In genomic region chr10:5446390-5446926, GRCh38 we compare ENCODE assay signal across 8 cellular contexts. TPM values are rescaled to one million over a fixed set of nuclear protein-coding genes. Genes with fewer than 3 reads are reported as not detected.
DNase-seq lines count a peak whose midpoint lies in the region; ATAC-seq and TF ChIP-seq lines count a peak whose summit lies in the region.

No MANE protein-coding gene starts in this region.

- peaks cover 15% of the 10 kb centered on the region for H3K36me3 Mint-ChIP-seq in activated T-helper 2 cell treated with anti-CD3 and anti-CD28 coated beads, Interferon-gamma antibody, Interleukin-2, Interleukin-4, amounts not matched to agents 10 μg/mL and 5 μg/mL and 100 μg/mL, durations not matched to agents 14 hours and 24 hours and 36 hours (ENCODE audit: low read depth)
- peaks cover under 1% of the 10 kb centered on the region for H3K36me3 Mint-ChIP-seq in nephron (ENCODE audit: low read depth)
- H3K36me3 Mint-ChIP-seq in stimulated activated naive B cell treated with anti-CD40 and anti-IgM and Interleukin-4, amounts not matched to agents 10 μg/mL and 1 μg/mL and 100 μg/mL, for 72 hours = peaks cover 0 to 3% of the 10 kb centered on the region in 2 donors

- H3K4me3 ChIP-seq in OCI-LY1 (ENCODE audit: low read depth, low read length, poor library complexity, severe bottlenecking) (peak overlapping the region; percentile 58), fibroblast of pulmonary artery (replicated peaks; ENCODE audit: low read depth, low read length) (peak overlapping the region; percentile 65)

- ATAC-seq in HG03108 (IDR thresholded peaks at IDR 0.05; ENCODE audit: unreplicated experiment) (peak; percentile 21), GM18520 (IDR thresholded peaks at IDR 0.05; ENCODE audit: unreplicated experiment) (no peak)
- peak; percentile 79 to 84 for ATAC-seq in stimulated activated naive B cell treated with anti-CD40 and anti-IgM and Interleukin-4, amounts not matched to agents 10 μg/mL and 1 μg/mL and 100 μg/mL, for 72 hours (replicated peaks)

- H3K4me3 Mint-ChIP-seq in activated T-helper 2 cell treated with anti-CD3 and anti-CD28 coated beads, Interferon-gamma antibody, Interleukin-2, Interleukin-4, amounts not matched to agents 10 μg/mL and 5 μg/mL and 100 μg/mL, durations not matched to agents 14 hours and 24 hours and 36 hours (ENCODE audit: low read depth) = peak overlapping the region; percentile 89
- peak overlapping the region; percentile 86 to 97 (median 96) for H3K4me3 Mint-ChIP-seq in nephron
- peak overlapping the region; percentile 93 to 95 for H3K4me3 Mint-ChIP-seq in stimulated activated naive B cell treated with anti-CD40 and anti-IgM and Interleukin-4, amounts not matched to agents 10 μg/mL and 1 μg/mL and 100 μg/mL, for 72 hours

- TF ChIP-seq CTCF in OCI-LY1 (IDR thresholded peaks at IDR 0.05; ENCODE audit: low read length) (no peak), fibroblast of pulmonary artery (IDR thresholded peaks at IDR 0.05; ENCODE audit: low read length, missing control alignments) (no peak), nephron (IDR thresholded peaks at IDR 0.05; ENCODE audit: unreplicated experiment in 3 of 3) (no peak)

- no peaks in the 10 kb centered on the region for H3K27me3 Mint-ChIP-seq in activated T-helper 2 cell treated with anti-CD3 and anti-CD28 coated beads, Interferon-gamma antibody, Interleukin-2, Interleukin-4, amounts not matched to agents 10 μg/mL and 5 μg/mL and 100 μg/mL, durations not matched to agents 14 hours and 24 hours and 36 hours (ENCODE audit: low read depth)
- H3K27me3 Mint-ChIP-seq in nephron (ENCODE audit: low read depth) = no peaks in the 10 kb centered on the region
- no peaks in the 10 kb centered on the region for H3K27me3 Mint-ChIP-seq in stimulated activated naive B cell treated with anti-CD40 and anti-IgM and Interleukin-4, amounts not matched to agents 10 μg/mL and 1 μg/mL and 100 μg/mL, for 72 hours

- no peaks in the 10 kb centered on the region for H3K9me3 Mint-ChIP-seq in activated T-helper 2 cell treated with anti-CD3 and anti-CD28 coated beads, Interferon-gamma antibody, Interleukin-2, Interleukin-4, amounts not matched to agents 10 μg/mL and 5 μg/mL and 100 μg/mL, durations not matched to agents 14 hours and 24 hours and 36 hours
- H3K9me3 Mint-ChIP-seq in nephron = no peaks in the 10 kb centered on the region
- H3K9me3 Mint-ChIP-seq in stimulated activated naive B cell treated with anti-CD40 and anti-IgM and Interleukin-4, amounts not matched to agents 10 μg/mL and 1 μg/mL and 100 μg/mL, for 72 hours = no peaks in the 10 kb centered on the region

- H3K9me2 ChIP-seq in OCI-LY1 (ENCODE audit: low read depth, low read length) = no peaks in the 10 kb centered on the region

- peak overlapping the region; percentile 80 for H3K4me2 ChIP-seq in OCI-LY1 (ENCODE audit: low read length)

- peaks cover 57% of the 10 kb centered on the region for H3K4me1 Mint-ChIP-seq in activated T-helper 2 cell treated with anti-CD3 and anti-CD28 coated beads, Interferon-gamma antibody, Interleukin-2, Interleukin-4, amounts not matched to agents 10 μg/mL and 5 μg/mL and 100 μg/mL, durations not matched to agents 14 hours and 24 hours and 36 hours (ENCODE audit: low read depth)
- peaks cover 39% of the 10 kb centered on the region for H3K4me1 Mint-ChIP-seq in nephron
- H3K4me1 Mint-ChIP-seq in stimulated activated naive B cell treated with anti-CD40 and anti-IgM and Interleukin-4, amounts not matched to agents 10 μg/mL and 1 μg/mL and 100 μg/mL, for 72 hours = peaks cover 21 to 28% of the 10 kb centered on the region in 2 donors

- H3K9ac ChIP-seq in OCI-LY1 (ENCODE audit: low read length) = peak overlapping the region; percentile 59

- H3K36me3 ChIP-seq in OCI-LY1 (ENCODE audit: insufficient read depth, low read length) = peaks cover 5% of the 10 kb centered on the region; the same call in 1 of the 2 replicates

- H3K79me2 ChIP-seq in OCI-LY1 (ENCODE audit: insufficient read depth, low read length) = no peaks in the 10 kb centered on the region

- peak; percentile 84 for DNase-seq in GDM1 (lab: John Stamatoyannopoulos, UW)
- peak; percentile 83 for DNase-seq in activated T-helper 2 cell treated with anti-CD3 and anti-CD28 coated beads, Interferon-gamma antibody, Interleukin-2, Interleukin-4, amounts not matched to agents 10 μg/mL and 5 μg/mL and 100 μg/mL, durations not matched to agents 14 hours and 24 hours and 36 hours (ENCODE audit: low spot score)
- peak; percentile 87 for DNase-seq in fibroblast of pulmonary artery (ENCODE audit: low read depth)
- peak; percentile 81 for DNase-seq in stimulated activated naive B cell treated with anti-CD40 and anti-IgM and Interleukin-4, amounts not matched to agents 10 μg/mL and 1 μg/mL and 100 μg/mL, for 72 hours

- H3K27me3 ChIP-seq in OCI-LY1 (ENCODE audit: insufficient read depth, low read length) = no peaks in the 10 kb centered on the region

- no peaks in the 10 kb centered on the region for H3K9me3 ChIP-seq in OCI-LY1 (ENCODE audit: low read length)

- no peaks in the 10 kb centered on the region for H4K20me1 ChIP-seq in OCI-LY1 (ENCODE audit: insufficient read depth, low read length)

- H2AFZ ChIP-seq in OCI-LY1 (ENCODE audit: low read length) = no peak overlapping the region

- peaks cover 4% of the 10 kb centered on the region; the same call in 1 of the 2 replicates for H3F3A ChIP-seq in OCI-LY1 (ENCODE audit: insufficient read depth, low read length)

- H3K27ac ChIP-seq in OCI-LY1 (ENCODE audit: low read depth, low read length, poor library complexity, severe bottlenecking) = no peak overlapping the region

- H3K4me1 ChIP-seq in OCI-LY1 (ENCODE audit: insufficient read depth, low read length, severe bottlenecking) = peaks cover 21% of the 10 kb centered on the region

- intact Hi-C loops in activated T-helper 2 cell treated with anti-CD3 and anti-CD28 coated beads, Interferon-gamma antibody, Interleukin-2, Interleukin-4, amounts not matched to agents 10 μg/mL and 5 μg/mL and 100 μg/mL, durations not matched to agents 14 hours and 24 hours and 36 hours (cut with micrococcal nuclease) = loop anchor here (2.0 to 10.0 kb wide), 6 partner anchors 154 to 622 kb away; partner anchors contain the start of genes AKR1E2, GDI2 and TASOR2

- H3K27ac Mint-ChIP-seq in activated T-helper 2 cell treated with anti-CD3 and anti-CD28 coated beads, Interferon-gamma antibody, Interleukin-2, Interleukin-4, amounts not matched to agents 10 μg/mL and 5 μg/mL and 100 μg/mL, durations not matched to agents 14 hours and 24 hours and 36 hours = peak overlapping the region; percentile 87
- peak overlapping the region; percentile 91 to 98 (median 91) for H3K27ac Mint-ChIP-seq in nephron
- peak overlapping the region; percentile 65 for H3K27ac Mint-ChIP-seq in stimulated activated naive B cell treated with anti-CD40 and anti-IgM and Interleukin-4, amounts not matched to agents 10 μg/mL and 1 μg/mL and 100 μg/mL, for 72 hours

RNA-seq across cellular contexts. Expression of gene NET1, which starts 34.1 kb away (rescaled TPM):
- 41.3 and 43.3 TPM in 2 replicates for total RNA-seq in activated T-helper 2 cell treated with anti-CD3 and anti-CD28 coated beads, Interferon-gamma antibody, Interleukin-2, Interleukin-4, amounts not matched to agents 10 μg/mL and 5 μg/mL and 100 μg/mL, durations not matched to agents 14 hours and 24 hours and 36 hours

RNA-seq across cellular contexts. Expression of gene TUBAL3, which starts 41.8 kb away (rescaled TPM):
- total RNA-seq in activated T-helper 2 cell treated with anti-CD3 and anti-CD28 coated beads, Interferon-gamma antibody, Interleukin-2, Interleukin-4, amounts not matched to agents 10 μg/mL and 5 μg/mL and 100 μg/mL, durations not matched to agents 14 hours and 24 hours and 36 hours = not detected in 2 replicates

RNA-seq across cellular contexts. Expression of gene CALML5, which starts 52.9 kb away (rescaled TPM):
- total RNA-seq in activated T-helper 2 cell treated with anti-CD3 and anti-CD28 coated beads, Interferon-gamma antibody, Interleukin-2, Interleukin-4, amounts not matched to agents 10 μg/mL and 5 μg/mL and 100 μg/mL, durations not matched to agents 14 hours and 24 hours and 36 hours = not detected in 2 replicates
